Comparison of ENCODE assay signal across 40 cellular contexts in the genomic region with DNA sequence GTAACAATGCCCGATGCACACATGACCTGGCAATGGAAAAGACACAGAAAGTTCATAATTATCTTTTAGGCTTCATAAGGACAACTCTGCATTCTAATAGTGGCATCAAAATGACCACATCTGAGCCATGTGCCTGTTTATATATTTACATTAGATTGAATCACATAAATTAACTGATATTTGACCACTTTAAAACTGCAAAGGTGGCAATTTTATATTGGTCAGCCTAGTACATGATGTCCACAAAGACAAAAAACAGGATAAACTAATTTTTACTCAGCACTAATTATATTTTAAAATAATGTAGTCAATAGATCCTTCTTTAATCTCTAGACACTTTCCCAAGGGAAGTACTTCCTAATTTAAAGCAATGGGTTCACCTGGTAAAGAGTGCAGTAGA. TPM values are rescaled to one million over a fixed set of nuclear protein-coding genes. Genes with fewer than 3 reads are reported as not detected.
"Had no signal": no experiment of that assay in that cellular context is flagged by ENCODE, and none has a peak within 500 bp of the region (broad histone marks: within the 10 kb centered on the region; RNA-seq: fewer than 3 reads in every experiment).

No MANE protein-coding gene starts in this region.

- H3K27me3 Mint-ChIP-seq: brain had no signal

- H3K36me3 ChIP-seq: brain microvascular endothelial cell, breast epithelium, cardiac muscle cell had no signal

- DNase-seq: activated effector memory CD4-positive, alpha-beta T cell treated with anti-CD3 and anti-CD28 coated beads, Interleukin-2, amount 50 U/mL, for 16 hours; activated effector memory CD4-positive, alpha-beta T cell treated with Interleukin-2 at 50 U/mL for 16 hours; activated gamma-delta T cell; activated gamma-delta T cell treated with Interleukin-2 at 50 U/mL for 16 hours; activated naive CD4-positive, alpha-beta T cell; activated naive CD4-positive, alpha-beta T cell treated with anti-CD3 and anti-CD28 coated beads for 36 hours; activated naive CD4-positive, alpha-beta T cell treated with anti-CD3 and anti-CD28 coated beads, Interleukin-2, amount 10 ng/mL, durations not matched to agents 7 days and 5 days; activated naive CD4-positive, alpha-beta T cell treated with anti-CD3 and anti-CD28 coated beads, Interleukin-2, amount 50 U/mL, for 16 hours; activated naive CD4-positive, alpha-beta T cell treated with Interleukin-2 at 50 U/mL for 16 hours; activated naive CD8-positive, alpha-beta T cell treated with anti-CD3 and anti-CD28 coated beads for 36 hours; activated naive CD8-positive, alpha-beta T cell treated with anti-CD3 and anti-CD28 coated beads, Interleukin-2, amount 10 ng/mL, durations not matched to agents 7 days and 5 days; activated naive CD8-positive, alpha-beta T cell treated with anti-CD3 and anti-CD28 coated beads, Interleukin-2, amount 50 U/mL, for 24 hours; activated T-cell treated with anti-CD3 and anti-CD28 coated beads, Interleukin-2, amount 50 U/mL, for 4 hours; activated T-cell treated with anti-CD3 and anti-CD28 coated beads, Interleukin-2, amount 50 U/mL, for 48 hours; activated T-cell treated with anti-CD3 and anti-CD28 coated beads, Interleukin-2, amount 50 U/mL, for 72 hours; adrenal gland; amniotic stem cell; amygdala; anterior cingulate cortex; aorta; body of pancreas; brain microvascular endothelial cell; caudate nucleus; central memory CD4-positive, alpha-beta T cell; cerebellar nuclear complex had no signal

- H3K36me3 Mint-ChIP-seq: activated naive CD4-positive, alpha-beta T cell treated with anti-CD3 and anti-CD28 coated beads, Interleukin-2, amount 10 ng/mL, durations not matched to agents 7 days and 5 days; activated naive CD4-positive, alpha-beta T cell treated with anti-CD3 and anti-CD28 coated beads, Interleukin-2, amount 50 U/mL, for 24 hours; activated naive CD4-positive, alpha-beta T cell treated with anti-CD3 and anti-CD28 coated beads, Interleukin-2, amount 50 U/mL, for 72 hours; activated naive CD8-positive, alpha-beta T cell; activated naive CD8-positive, alpha-beta T cell treated with anti-CD3 and anti-CD28 coated beads for 36 hours; activated naive CD8-positive, alpha-beta T cell treated with anti-CD3 and anti-CD28 coated beads, Interleukin-2, amount 10 ng/mL, durations not matched to agents 7 days and 5 days had no signal

- H3K27me3 ChIP-seq: adrenal gland, ascending aorta, body of pancreas, brain microvascular endothelial cell, breast epithelium, cardiac muscle cell had no signal

- H3K27ac Mint-ChIP-seq: activated naive CD4-positive, alpha-beta T cell treated with anti-CD3 and anti-CD28 coated beads for 36 hours; activated naive CD4-positive, alpha-beta T cell treated with anti-CD3 and anti-CD28 coated beads, Interleukin-2, amount 10 ng/mL, durations not matched to agents 7 days and 5 days; activated naive CD4-positive, alpha-beta T cell treated with anti-CD3 and anti-CD28 coated beads, Interleukin-2, amount 50 U/mL, for 24 hours; activated naive CD4-positive, alpha-beta T cell treated with anti-CD3 and anti-CD28 coated beads, Interleukin-2, amount 50 U/mL, for 72 hours; activated naive CD8-positive, alpha-beta T cell; activated naive CD8-positive, alpha-beta T cell treated with anti-CD3 and anti-CD28 coated beads for 36 hours; activated naive CD8-positive, alpha-beta T cell treated with anti-CD3 and anti-CD28 coated beads, Interleukin-2, amount 10 ng/mL, durations not matched to agents 7 days and 5 days; activated naive CD8-positive, alpha-beta T cell treated with anti-CD3 and anti-CD28 coated beads, Interleukin-2, amount 50 U/mL, for 24 hours; activated T-cell treated with anti-CD3 and anti-CD28 coated beads, Interleukin-2, amount 50 U/mL, for 72 hours; activated T-helper 1 cell treated with anti-CD3 and anti-CD28 coated beads, Interleukin-12 subunit alpha, Interleukin-12 subunit beta, Interleukin-2, Interleukin-4 antibody, amounts not matched to agents 30 ng/mL and 10 ng/mL and 1 ng/mL, durations not matched to agents 14 hours and 24 hours and 36 hours; activated T-helper 17 cell treated with anti-CD3 and anti-CD28 coated beads, Interleukin-2, amount 50 U/mL, for 72 hours; activated T-helper 2 cell treated with anti-CD3 and anti-CD28 coated beads, Interferon-gamma antibody, Interleukin-2, Interleukin-4, amounts not matched to agents 10 μg/mL and 5 μg/mL and 100 μg/mL, durations not matched to agents 14 hours and 24 hours and 36 hours; brain had no signal

- ATAC-seq: activated naive CD4-positive, alpha-beta T cell treated with anti-CD3 and anti-CD28 coated beads, Interleukin-2, amount 50 U/mL, for 72 hours; activated naive CD8-positive, alpha-beta T cell treated with anti-CD3 and anti-CD28 coated beads, Interleukin-2, amount 50 U/mL, for 24 hours; activated T-cell treated with anti-CD3 and anti-CD28 coated beads, Interleukin-2, amount 50 U/mL, for 4 hours; activated T-cell treated with anti-CD3 and anti-CD28 coated beads, Interleukin-2, amount 50 U/mL, for 72 hours; activated T-helper 17 cell treated with anti-CD3 and anti-CD28 coated beads, Interleukin-2, amount 50 U/mL, for 72 hours; body of pancreas had no signal

- H3K4me3 ChIP-seq: adrenal gland, ascending aorta, body of pancreas, breast epithelium, cardiac muscle cell had no signal

- H3K9me3 Mint-ChIP-seq: activated naive CD4-positive, alpha-beta T cell treated with anti-CD3 and anti-CD28 coated beads for 36 hours; activated naive CD4-positive, alpha-beta T cell treated with anti-CD3 and anti-CD28 coated beads, Interleukin-2, amount 10 ng/mL, durations not matched to agents 7 days and 5 days; activated naive CD4-positive, alpha-beta T cell treated with anti-CD3 and anti-CD28 coated beads, Interleukin-2, amount 50 U/mL, for 24 hours; activated naive CD4-positive, alpha-beta T cell treated with anti-CD3 and anti-CD28 coated beads, Interleukin-2, amount 50 U/mL, for 72 hours; activated naive CD8-positive, alpha-beta T cell treated with anti-CD3 and anti-CD28 coated beads for 36 hours; activated naive CD8-positive, alpha-beta T cell treated with anti-CD3 and anti-CD28 coated beads, Interleukin-2, amount 10 ng/mL, durations not matched to agents 7 days and 5 days; activated naive CD8-positive, alpha-beta T cell treated with anti-CD3 and anti-CD28 coated beads, Interleukin-2, amount 50 U/mL, for 24 hours; activated T-cell treated with anti-CD3 and anti-CD28 coated beads, Interleukin-2, amount 50 U/mL, for 4 hours; activated T-cell treated with anti-CD3 and anti-CD28 coated beads, Interleukin-2, amount 50 U/mL, for 72 hours; activated T-helper 1 cell treated with anti-CD3 and anti-CD28 coated beads, Interleukin-12 subunit alpha, Interleukin-12 subunit beta, Interleukin-2, Interleukin-4 antibody, amounts not matched to agents 30 ng/mL and 10 ng/mL and 1 ng/mL, durations not matched to agents 14 hours and 24 hours and 36 hours; activated T-helper 17 cell treated with anti-CD3 and anti-CD28 coated beads, Interleukin-2, amount 50 U/mL, for 72 hours; activated T-helper 2 cell treated with anti-CD3 and anti-CD28 coated beads, Interferon-gamma antibody, Interleukin-2, Interleukin-4, amounts not matched to agents 10 μg/mL and 5 μg/mL and 100 μg/mL, durations not matched to agents 14 hours and 24 hours and 36 hours; brain; central memory CD8-positive, alpha-beta T cell had no signal

- H3K4me1 Mint-ChIP-seq: activated naive CD4-positive, alpha-beta T cell treated with anti-CD3 and anti-CD28 coated beads, Interleukin-2, amount 10 ng/mL, durations not matched to agents 7 days and 5 days; activated naive CD4-positive, alpha-beta T cell treated with anti-CD3 and anti-CD28 coated beads, Interleukin-2, amount 50 U/mL, for 24 hours; activated naive CD8-positive, alpha-beta T cell treated with anti-CD3 and anti-CD28 coated beads for 36 hours; activated naive CD8-positive, alpha-beta T cell treated with anti-CD3 and anti-CD28 coated beads, Interleukin-2, amount 10 ng/mL, durations not matched to agents 7 days and 5 days; activated naive CD8-positive, alpha-beta T cell treated with anti-CD3 and anti-CD28 coated beads, Interleukin-2, amount 50 U/mL, for 24 hours; activated T-helper 17 cell treated with anti-CD3 and anti-CD28 coated beads, Interleukin-2, amount 50 U/mL, for 72 hours; central memory CD8-positive, alpha-beta T cell had no signal

- H3K27ac ChIP-seq: adrenal gland, ascending aorta, body of pancreas, brain microvascular endothelial cell, breast epithelium, cardiac muscle cell had no signal

- H3K9me3 ChIP-seq: adrenal gland, ascending aorta, body of pancreas, breast epithelium had no signal

- H3K4me1 ChIP-seq: adrenal gland, ascending aorta, body of pancreas, breast epithelium had no signal

- H3K4me3 Mint-ChIP-seq: activated naive CD4-positive, alpha-beta T cell treated with anti-CD3 and anti-CD28 coated beads for 36 hours; activated naive CD4-positive, alpha-beta T cell treated with anti-CD3 and anti-CD28 coated beads, Interleukin-2, amount 10 ng/mL, durations not matched to agents 7 days and 5 days; activated naive CD4-positive, alpha-beta T cell treated with anti-CD3 and anti-CD28 coated beads, Interleukin-2, amount 50 U/mL, for 24 hours; activated naive CD8-positive, alpha-beta T cell; activated naive CD8-positive, alpha-beta T cell treated with anti-CD3 and anti-CD28 coated beads for 36 hours; activated naive CD8-positive, alpha-beta T cell treated with anti-CD3 and anti-CD28 coated beads, Interleukin-2, amount 10 ng/mL, durations not matched to agents 7 days and 5 days; activated naive CD8-positive, alpha-beta T cell treated with anti-CD3 and anti-CD28 coated beads, Interleukin-2, amount 50 U/mL, for 24 hours; activated T-cell treated with anti-CD3 and anti-CD28 coated beads, Interleukin-2, amount 50 U/mL, for 4 hours; activated T-cell treated with anti-CD3 and anti-CD28 coated beads, Interleukin-2, amount 50 U/mL, for 72 hours; activated T-helper 1 cell treated with anti-CD3 and anti-CD28 coated beads, Interleukin-12 subunit alpha, Interleukin-12 subunit beta, Interleukin-2, Interleukin-4 antibody, amounts not matched to agents 30 ng/mL and 10 ng/mL and 1 ng/mL, durations not matched to agents 14 hours and 24 hours and 36 hours; activated T-helper 17 cell treated with anti-CD3 and anti-CD28 coated beads, Interleukin-2, amount 50 U/mL, for 72 hours; brain; central memory CD8-positive, alpha-beta T cell had no signal

- FAIRE-seq: astrocyte, bronchial epithelial cell, colon had no signal

RNA-seq across cellular contexts. Expression of a gene that starts 12.0 kb away (rescaled TPM):
- total RNA-seq: activated naive CD4-positive, alpha-beta T cell treated with anti-CD3 and anti-CD28 coated beads for 36 hours; activated naive CD4-positive, alpha-beta T cell treated with anti-CD3 and anti-CD28 coated beads, Interleukin-2, amount 50 U/mL, for 72 hours; activated naive CD8-positive, alpha-beta T cell treated with anti-CD3 and anti-CD28 coated beads for 36 hours; activated naive CD8-positive, alpha-beta T cell treated with anti-CD3 and anti-CD28 coated beads, Interleukin-2, amount 10 ng/mL, durations not matched to agents 7 days and 5 days; activated T-cell treated with anti-CD3 and anti-CD28 coated beads, Interleukin-2, amount 50 U/mL, for 4 hours; activated T-cell treated with anti-CD3 and anti-CD28 coated beads, Interleukin-2, amount 50 U/mL, for 72 hours; activated T-helper 1 cell treated with anti-CD3 and anti-CD28 coated beads, Interleukin-12 subunit alpha, Interleukin-12 subunit beta, Interleukin-2, Interleukin-4 antibody, amounts not matched to agents 30 ng/mL and 10 ng/mL and 1 ng/mL, durations not matched to agents 14 hours and 24 hours and 36 hours; activated T-helper 17 cell treated with anti-CD3 and anti-CD28 coated beads, Interleukin-2, amount 50 U/mL, for 72 hours; activated T-helper 2 cell treated with anti-CD3 and anti-CD28 coated beads, Interferon-gamma antibody, Interleukin-2, Interleukin-4, amounts not matched to agents 10 μg/mL and 5 μg/mL and 100 μg/mL, durations not matched to agents 14 hours and 24 hours and 36 hours; astrocyte; bronchial epithelial cell; cardiac muscle cell; cardiac septum had no signal
- polyA plus RNA-seq: cardiac muscle cell had no signal
